ENCODE assay signal across 17 cellular contexts in genomic region chr3:81443948-81444347, GRCh38.
DNase-seq lines count a peak whose midpoint lies in the region; FAIRE-seq and TF ChIP-seq lines count a peak whose summit lies in the region.
"Had no signal": no experiment of that assay in that cellular context is flagged by ENCODE, and none has a peak within 500 bp of the region (broad histone marks: within the 10 kb centered on the region; RNA-seq: fewer than 3 reads in every experiment).

No MANE protein-coding gene starts in this region.

- in situ Hi-C loops in transverse colon (cut with MboI; ENCODE audit: low pct_ligation_motif_present in 1 of 4, low pct_unique_long_range_greater_than_20kb in 1 of 4, low sequenced_read_pairs in 3 of 4): no loop called here

- no peak overlapping the region for H2BK5ac ChIP-seq in neuronal stem cell (ENCODE audit: low read length)

- H3K14ac ChIP-seq in neuronal stem cell (ENCODE audit: low read length): no peak overlapping the region

- no CpG with 5 or more reads among the region's 1 CpG for WGBS in neuronal stem cell (ENCODE audit: extremely low coverage in 2 of 2, insufficient read length in 2 of 2, insufficient replicate concordance in 1 of 2), 2 donors
- 67 to 89% methylated on average over 1 of the region's 1 CpG for WGBS in transverse colon (ENCODE audit: low coverage in 1 of 2), 2 donors

- no peak for TF ChIP-seq EP300 in transverse colon (IDR thresholded peaks at IDR 0.05; ENCODE audit: low read depth)

- H2BK12ac ChIP-seq in neuronal stem cell (ENCODE audit: low read length): no peak overlapping the region

- no peak overlapping the region for H4K91ac ChIP-seq in neuronal stem cell (ENCODE audit: low read depth, low read length, poor library complexity)

- H3K4me3 ChIP-seq in AG10803 (ENCODE audit: low read length) (no peak overlapping the region), neuronal stem cell (ENCODE audit: low read length in 2 of 2) (no peak overlapping the region), transverse colon (no peak overlapping the region)

- H3K4me1 ChIP-seq in neuronal stem cell (ENCODE audit: control insufficient read depth in 2 of 2, insufficient read depth in 1 of 2, low read depth in 1 of 2, low read length in 2 of 2): no peaks in the 10 kb centered on the region
- no peaks in the 10 kb centered on the region for H3K4me1 ChIP-seq in transverse colon

- H3K36me3 ChIP-seq in neuronal stem cell (replicated peaks in 1 of 2; ENCODE audit: control insufficient read depth in 2 of 2, insufficient read depth in 2 of 2, low read length in 2 of 2): no peaks in the 10 kb centered on the region
- H3K36me3 ChIP-seq in transverse colon: no peaks in the 10 kb centered on the region

- intact Hi-C loops in transverse colon (cut with DNase I; ENCODE audit: low total_unique reads): no loop called here

- no peak overlapping the region for H4K8ac ChIP-seq in neuronal stem cell (ENCODE audit: low read depth, low read length)

- H3K18ac ChIP-seq in neuronal stem cell (ENCODE audit: low read length): no peak overlapping the region

- FAIRE-seq in frontal cortex (lab: Jason Lieb, UNC): no peak
- FAIRE-seq: endothelial cell of umbilical vein, G401.6 had no signal

- no peak overlapping the region for H3K4me3 Mint-ChIP-seq in mesothelial cell of epicardium
- H3K4me3 Mint-ChIP-seq: activated CD4-positive, alpha-beta T cell treated with anti-CD3 and anti-CD28 coated beads for 36 hours; activated T-cell treated with anti-CD3 and anti-CD28 coated beads, Interleukin-2, amount 50 U/mL, for 4 hours; brain; T-helper 1 cell treated with Interleukin-12 subunit alpha and Interleukin-12 subunit beta and Interleukin-4 antibody, amounts not matched to agents 30 μg/mL and 1 μg/mL, for 36 hours had no signal

- peaks cover 3% of the 10 kb centered on the region for H3K4me1 Mint-ChIP-seq in mesothelial cell of epicardium
- H3K4me1 Mint-ChIP-seq: activated CD4-positive, alpha-beta T cell treated with anti-CD3 and anti-CD28 coated beads for 36 hours had no signal

- H3K9me3 ChIP-seq in neuronal stem cell (replicated peaks in 1 of 2; ENCODE audit: control insufficient read depth in 2 of 2, insufficient read depth in 1 of 2, low read depth in 1 of 2, low read length in 2 of 2) (no peaks in the 10 kb centered on the region), transverse colon (no peaks in the 10 kb centered on the region)

- no peak overlapping the region for H3K27ac Mint-ChIP-seq in mesothelial cell of epicardium
- H3K27ac Mint-ChIP-seq: activated CD4-positive, alpha-beta T cell treated with anti-CD3 and anti-CD28 coated beads for 36 hours; T-helper 1 cell treated with Interleukin-12 subunit alpha and Interleukin-12 subunit beta and Interleukin-4 antibody, amounts not matched to agents 30 μg/mL and 1 μg/mL, for 36 hours had no signal

- H3K27me3 Mint-ChIP-seq in mesothelial cell of epicardium (ENCODE audit: low read depth): no peaks in the 10 kb centered on the region
- H3K27me3 Mint-ChIP-seq: activated CD4-positive, alpha-beta T cell treated with anti-CD3 and anti-CD28 coated beads for 36 hours; brain had no signal

- no peak overlapping the region for H2AK5ac ChIP-seq in neuronal stem cell (ENCODE audit: low read depth, low read length)

- DNase-seq in AG10803 (ENCODE audit: low read depth): peak; percentile 86
- peak; percentile 70 for DNase-seq in LHCN-M2 (ENCODE audit: low read depth)
- DNase-seq in dedifferentiated amniotic fluid mesenchymal stem cell (ENCODE audit: extremely low spot score): peak; percentile 66
- DNase-seq in neuronal stem cell (ENCODE audit: low spot score): no peak
- no peak for DNase-seq in frontal cortex (ENCODE audit: low spot score in 2 of 2)
- DNase-seq in 8988T: no peak
- no peak for DNase-seq in mesothelial cell of epicardium (ENCODE audit: low spot score in 2 of 2, unreplicated experiment in 2 of 2)
- DNase-seq in transverse colon: no peak
- DNase-seq: activated CD4-positive, alpha-beta T cell treated with anti-CD3 and anti-CD28 coated beads for 36 hours; activated T-cell treated with anti-CD3 and anti-CD28 coated beads, Interleukin-2, amount 50 U/mL, for 4 hours; NCI-H1436; NCI-H510A; stimulated activated naive CD4-positive, alpha-beta T cell treated with Interleukin-2 at 50 U/mL for 16 hours had no signal

- H3K36me3 Mint-ChIP-seq in mesothelial cell of epicardium: no peaks in the 10 kb centered on the region
- H3K36me3 Mint-ChIP-seq: brain had no signal

- H2BK15ac ChIP-seq in neuronal stem cell (ENCODE audit: low read length): no peak overlapping the region

- H3K27me3 ChIP-seq in neuronal stem cell (ENCODE audit: control insufficient read depth in 3 of 3, insufficient read depth in 3 of 3, low read depth in 1 of 3, low read length in 3 of 3) (no peaks in the 10 kb centered on the region), transverse colon (no peaks in the 10 kb centered on the region)

- no peak for TF ChIP-seq POLR2A in transverse colon (IDR thresholded peaks at IDR 0.05)

- TF ChIP-seq CTCF in AG10803 (conservative IDR thresholded peaks at IDR 0.05; ENCODE audit: low read length) (no peak), mesothelial cell of epicardium (IDR thresholded peaks at IDR 0.05; ENCODE audit: unreplicated experiment) (no peak), transverse colon (IDR thresholded peaks at IDR 0.05) (no peak)

- H3K4me2 ChIP-seq in neuronal stem cell (ENCODE audit: insufficient read depth, low read length, poor library complexity, severe bottlenecking): no peak overlapping the region

- no peak overlapping the region for H2BK120ac ChIP-seq in neuronal stem cell (ENCODE audit: low read depth, low read length)

- H3K4ac ChIP-seq in neuronal stem cell (ENCODE audit: low read length): no peak overlapping the region

- no peak overlapping the region for H3K9ac ChIP-seq in neuronal stem cell (ENCODE audit: low read depth, low read length, poor library complexity)

- H3K79me1 ChIP-seq in neuronal stem cell (ENCODE audit: low read depth, low read length): no peaks in the 10 kb centered on the region

- H3K27ac ChIP-seq in neuronal stem cell (replicated peaks; ENCODE audit: low read length) (no peak overlapping the region), transverse colon (no peak overlapping the region)

- peaks cover 5% of the 10 kb centered on the region for H3K9me3 Mint-ChIP-seq in mesothelial cell of epicardium
- H3K9me3 Mint-ChIP-seq: brain; T-helper 1 cell treated with Interleukin-12 subunit alpha and Interleukin-12 subunit beta and Interleukin-4 antibody, amounts not matched to agents 30 μg/mL and 1 μg/mL, for 36 hours had no signal

- H3K23ac ChIP-seq in neuronal stem cell (ENCODE audit: low read depth, low read length, poor library complexity): no peak overlapping the region

- peak overlapping the region; percentile 33 for H2AFZ ChIP-seq in neuronal stem cell (ENCODE audit: low read length)

Comparison
In these comparisons a context has a peak if more than half of its experiments do, and no peak if none do; other contexts are left out.
1. DNase-seq: peak in AG10803 (single experiment), LHCN-M2 (single experiment) and dedifferentiated amniotic fluid mesenchymal stem cell (single experiment); none in neuronal stem cell (single experiment), frontal cortex (0 of 2), 8988T (single experiment), mesothelial cell of epicardium (0 of 2) and transverse colon (single experiment).